Comparison of ENCODE assay signal across 1 cellular context in genomic region chr3:124730129-124730919, GRCh38.
TF ChIP-seq lines count a peak whose summit lies in the region.

Gene UMPS (plus strand): TSS chr3:124730452. CDS start chr3:124730472, 20 bp downstream.

TF ChIP-seq in K562, 482 proteins besides CTCF, POLR2A, EP300 and RAD21 (continued from another document and continues in another):
- TF ChIP-seq MGA (IDR thresholded peaks at IDR 0.05) (peak; percentile 66), SAFB (IDR thresholded peaks at IDR 0.05; ENCODE audit: borderline replicate concordance, low read depth, low read length) (no peak), ZNF77 (CRISPR knock-in tag; IDR thresholded peaks at IDR 0.05) (no peak), CHD7 (IDR thresholded peaks at IDR 0.05; ENCODE audit: low read depth, low read length) (no peak), ZNF584 (CRISPR knock-in tag; IDR thresholded peaks at IDR 0.05; ENCODE audit: low read depth) (no peak), ILF3 (IDR thresholded peaks at IDR 0.05; ENCODE audit: borderline replicate concordance) (no peak), KHSRP (IDR thresholded peaks at IDR 0.05) (peak; percentile 76), ZBED1 (IDR thresholded peaks at IDR 0.05) (no peak), STAT5A (IDR thresholded peaks at IDR 0.05; ENCODE audit: borderline replicate concordance, low read length) (no peak), IRF2 (CRISPR knock-in tag; IDR thresholded peaks at IDR 0.05) (no peak), SAP30 (IDR thresholded peaks at IDR 0.05; ENCODE audit: borderline replicate concordance, insufficient read depth, low read depth, low read length, poor library complexity, severe bottlenecking) (peak; percentile 74), ZNF583 (CRISPR knock-in tag; IDR thresholded peaks at IDR 0.05) (peak; percentile 62; the same call in 1 of the 2 replicates), E2F8 (IDR thresholded peaks at IDR 0.05; ENCODE audit: low read depth, partially characterized antibody) (peak; percentile 67), ZNF512 (tag; IDR thresholded peaks at IDR 0.05) (no peak), POLR2B (IDR thresholded peaks at IDR 0.05; ENCODE audit: low read depth, partially characterized antibody) (peak; percentile 88), ZNF41 (CRISPR knock-in tag; conservative IDR thresholded peaks at IDR 0.05) (no peak), GTF3C2 (IDR thresholded peaks at IDR 0.05; ENCODE audit: borderline replicate concordance, extremely low read depth, insufficient read length) (no peak), PHTF2 (CRISPR knock-in tag; IDR thresholded peaks at IDR 0.05) (no peak), ZZZ3 (IDR thresholded peaks at IDR 0.05) (no peak), TEAD2 (tag; IDR thresholded peaks at IDR 0.05) (no peak)
